8 cellular contexts compared by ENCODE assay signal in the genomic region with DNA sequence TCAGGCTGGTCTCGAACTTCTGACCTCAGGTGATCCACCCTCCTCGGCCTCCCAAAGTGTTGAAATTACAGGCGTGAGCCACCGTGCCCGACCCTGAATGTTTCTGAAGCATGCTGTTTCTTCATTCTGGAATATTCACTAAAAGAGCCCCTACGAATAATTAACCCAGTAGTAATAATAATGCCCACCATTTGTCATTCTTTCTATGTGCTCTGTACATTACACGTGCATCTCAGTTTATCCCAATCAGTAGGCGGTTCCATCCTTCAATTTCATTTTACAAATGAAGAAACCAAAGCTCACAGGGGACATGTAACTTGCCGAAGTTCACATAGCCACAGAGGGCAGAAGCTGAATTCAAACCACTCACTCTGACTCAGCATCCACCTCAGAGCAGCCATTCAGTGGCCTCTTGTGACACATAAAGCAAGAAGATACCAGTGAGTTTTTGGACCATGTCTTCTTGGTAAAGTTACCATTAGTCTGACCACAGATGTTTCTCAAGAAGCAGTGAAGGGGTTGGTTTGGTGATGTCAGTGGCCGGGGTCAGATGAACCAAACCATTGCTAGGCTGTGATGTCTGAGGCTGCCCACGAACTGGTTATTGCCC.
A peak's percentile ranks its signal among the peaks of the same experiment; 100 is the strongest.
DNase-seq lines count a peak whose midpoint lies in the region; ATAC-seq and TF ChIP-seq lines count a peak whose summit lies in the region.

No MANE protein-coding gene starts in this region.

- H3K9me3 ChIP-seq in RWPE2 (ENCODE audit: severe bottlenecking) (no peaks in the 10 kb centered on the region), spleen (no peaks in the 10 kb centered on the region), tibial artery (no peaks in the 10 kb centered on the region)

- DNase-seq in RWPE2 (ENCODE audit: low spot score) (no peak), cardiac fibroblast (ENCODE audit: low read depth in 2 of 2) (peak; percentile 87 to 98), spleen (no peak), tibial artery (no peak), NCI-H1930 (lab: John Stamatoyannopoulos, UW) (no peak), NCI-H146 (lab: John Stamatoyannopoulos, UW) (no peak)

- ATAC-seq in GM18867 (IDR thresholded peaks at IDR 0.05; ENCODE audit: unreplicated experiment) (peak; percentile 85), HG02852 (IDR thresholded peaks at IDR 0.05; ENCODE audit: unreplicated experiment) (peak; percentile 80), RWPE2 (ENCODE audit: low read depth) (0 out of 3 replicates have a peak, but pooled peaks have one; percentile 35)

- H3K36me3 ChIP-seq in RWPE2 (ENCODE audit: low read depth) = no peaks in the 10 kb centered on the region
- no peaks in the 10 kb centered on the region for H3K36me3 ChIP-seq in spleen
- H3K36me3 ChIP-seq in tibial artery = no peaks in the 10 kb centered on the region

- H3K27ac ChIP-seq in RWPE2 (ENCODE audit: poor library complexity, severe bottlenecking) = no peak overlapping the region
- peak overlapping the region in 5 of 8 donors; percentile 24 to 70 (median 47) for H3K27ac ChIP-seq in spleen
- H3K27ac ChIP-seq in tibial artery = no peak overlapping the region

- TF ChIP-seq POLR2A in spleen (IDR thresholded peaks at IDR 0.05) = no peak

- no peak for TF ChIP-seq CTCF in RWPE2 (IDR thresholded peaks at IDR 0.05; ENCODE audit: poor library complexity, severe bottlenecking)
- TF ChIP-seq CTCF in cardiac fibroblast (IDR thresholded peaks at IDR 0.05; ENCODE audit: low read depth, low read length) = no peak
- no peak for TF ChIP-seq CTCF in spleen (IDR thresholded peaks at IDR 0.05 in 8 of 11, conservative IDR thresholded peaks at IDR 0.05 in 3 of 11)
- TF ChIP-seq CTCF in tibial artery (IDR thresholded peaks at IDR 0.05) = no peak

- WGBS in spleen, 5 donors = 62 to 83% (median 68%) methylated on average over 11 of the region's 11 CpGs

- intact Hi-C loops in spleen (cut with DNase I; ENCODE audit: low total_unique reads) (no loop called here), tibial artery (cut with DNase I; ENCODE audit: low total_unique reads) (no loop called here)

- no peak overlapping the region for H3K4me3 ChIP-seq in RWPE2 (ENCODE audit: severe bottlenecking)
- H3K4me3 ChIP-seq in cardiac fibroblast (replicated peaks in 1 of 2; ENCODE audit: low read depth in 2 of 2, low read length in 2 of 2) = no peak overlapping the region
- no peak overlapping the region for H3K4me3 ChIP-seq in spleen
- H3K4me3 ChIP-seq in tibial artery = no peak overlapping the region

- no peaks in the 10 kb centered on the region for H3K4me1 ChIP-seq in RWPE2 (ENCODE audit: insufficient read depth, poor library complexity, severe bottlenecking)
- H3K4me1 ChIP-seq in spleen = peaks cover 0 to 40% (median 16%) of the 10 kb centered on the region in 6 donors
- H3K4me1 ChIP-seq in tibial artery = peaks cover 0 to 14% (median 3%) of the 10 kb centered on the region in 4 donors

- H3K27me3 ChIP-seq in RWPE2 (ENCODE audit: insufficient read depth, poor library complexity, severe bottlenecking) (no peaks in the 10 kb centered on the region), spleen (replicated peaks in 1 of 7) (no peaks in the 10 kb centered on the region), tibial artery (no peaks in the 10 kb centered on the region)

Comparison
In these comparisons a context has a peak if more than half of its experiments do, and no peak if none do; other contexts are left out.
1. ATAC-seq: peak in every context shown above with its lines; median percentile 85 in GM18867; 80 in HG02852; 35 in RWPE2.
2. DNase-seq: peak in cardiac fibroblast (2 of 2); none in RWPE2 (single experiment), spleen (single experiment), tibial artery (0 of 2), NCI-H1930 (0 of 2) and NCI-H146 (single experiment).
3. H3K27ac ChIP-seq: peak in spleen (5 of 8); none in RWPE2 (single experiment) and tibial artery (0 of 2).